8 cellular contexts compared by ENCODE assay signal in genomic region chr12:14257734-14258467, GRCh38.
DNase-seq lines count a peak whose midpoint lies in the region; ATAC-seq and TF ChIP-seq lines count a peak whose summit lies in the region.

No MANE protein-coding gene starts in this region.

- no peak overlapping the region for H3K4me3 ChIP-seq in AG04449 (ENCODE audit: low read depth, low read length)
- peak overlapping the region; percentile 2 for H3K4me3 ChIP-seq in effector memory CD4-positive, alpha-beta T cell (ENCODE audit: insufficient read depth, low read depth, low read length, poor library complexity, severe bottlenecking)

- no peak for TF ChIP-seq CTCF in AG04449 (IDR thresholded peaks at IDR 0.05; ENCODE audit: insufficient read depth, low read length, missing control alignments)

- H3K4me1 Mint-ChIP-seq in memory B cell: peaks cover 31% of the 10 kb centered on the region

- peak overlapping the region; percentile 67 for H3K27ac ChIP-seq in effector memory CD4-positive, alpha-beta T cell (ENCODE audit: insufficient read depth, low read length, poor library complexity, severe bottlenecking)

- H3K36me3 Mint-ChIP-seq in memory B cell: peaks cover 1% of the 10 kb centered on the region

- no peaks in the 10 kb centered on the region for H3K9me3 Mint-ChIP-seq in memory B cell

- ATAC-seq in GM18868 (IDR thresholded peaks at IDR 0.05; ENCODE audit: unreplicated experiment): peak; percentile 64
- ATAC-seq in HG03520 (IDR thresholded peaks at IDR 0.05; ENCODE audit: unreplicated experiment): peak; percentile 42
- peak; percentile 67 for ATAC-seq in memory B cell (ENCODE audit: low read depth)

- H3K36me3 ChIP-seq in effector memory CD4-positive, alpha-beta T cell (ENCODE audit: control insufficient read depth, insufficient read depth, low read length): no peaks in the 10 kb centered on the region

- peak overlapping the region; percentile 58 for H3K4me3 Mint-ChIP-seq in memory B cell

- H3K4me1 ChIP-seq in effector memory CD4-positive, alpha-beta T cell (ENCODE audit: control insufficient read depth, insufficient read depth, low read length, poor library complexity, severe bottlenecking): peaks cover 26% of the 10 kb centered on the region

- peak overlapping the region; percentile 95 for H3K27ac Mint-ChIP-seq in memory B cell

- POLR2A ChIA-PET in AG04449 (lab: Yijun Ruan, JAX): interaction anchor here (1.3 kb wide), 4 partner anchors 108 to 513 kb away, joined by 3 to 16 read pairs (median 12); partner anchors contain the start of gene ATF7IP

- no peaks in the 10 kb centered on the region for H3K27me3 Mint-ChIP-seq in memory B cell

- H3K27me3 ChIP-seq in effector memory CD4-positive, alpha-beta T cell (replicated peaks; ENCODE audit: control insufficient read depth, insufficient read depth, low read length, poor library complexity, severe bottlenecking): no peaks in the 10 kb centered on the region

- no peaks in the 10 kb centered on the region for H3K9me3 ChIP-seq in effector memory CD4-positive, alpha-beta T cell (ENCODE audit: control insufficient read depth, low read length)

- peak; percentile 99 for DNase-seq in AG04449 (ENCODE audit: low read depth, low spot score)
- DNase-seq in NCI-H69 (lab: John Stamatoyannopoulos, UW): peak; percentile 87
- DNase-seq in activated CD8-positive, alpha-beta memory T cell treated with anti-CD3 and anti-CD28 coated beads for 1 hour (ENCODE audit: extremely low read depth in 1 of 2, low read depth in 1 of 2): peak; percentile 40 to 62
- peak; percentile 58 to 82 (median 69) for DNase-seq in effector memory CD4-positive, alpha-beta T cell
- peak; percentile 49 to 51 for DNase-seq in memory B cell (ENCODE audit: low spot score in 2 of 2)
- peak; percentile 63 to 83 (median 79) for DNase-seq in stimulated activated CD4-positive, alpha-beta T cell treated with anti-CD3 and anti-CD28 coated beads, TNF-alpha, amount 100 ng/mL, for 48 hours (ENCODE audit: low read depth in 3 of 3)

- CTCF ChIA-PET in AG04449 (lab: Yijun Ruan, JAX): interaction anchor here (0.9 to 3.0 kb wide), 7 partner anchors 20 to 512 kb away, joined by 3 to 15 read pairs (median 4); partner anchors contain the start of gene ATF7IP
